ENCODE assay signal across 33 cellular contexts in genomic region chr5:88230546-88231066, GRCh38.
"Had no signal": no experiment of that assay in that cellular context is flagged by ENCODE, and none has a peak within 500 bp of the region (broad histone marks: within the 10 kb centered on the region; RNA-seq: fewer than 3 reads in every experiment).

No MANE protein-coding gene starts in this region.

- ATAC-seq: activated CD4-positive, alpha-beta T cell treated with anti-CD3 and anti-CD28 coated beads for 36 hours; activated CD8-positive, alpha-beta memory T cell treated with anti-CD3 and anti-CD28 coated beads, Interleukin-2, amount 10 ng/mL, durations not matched to agents 7 days and 5 days; activated CD8-positive, alpha-beta T cell treated with anti-CD3 and anti-CD28 coated beads, Interleukin-2, amount 10 ng/mL, durations not matched to agents 7 days and 5 days; effector memory CD8-positive, alpha-beta T cell; foreskin keratinocyte; gastrocnemius medialis; heart left ventricle; T-helper 17 cell had no signal

- H3K4me3 Mint-ChIP-seq: activated CD4-positive, alpha-beta memory T cell treated with anti-CD3 and anti-CD28 coated beads for 36 hours; activated CD4-positive, alpha-beta T cell treated with anti-CD3 and anti-CD28 coated beads for 36 hours; activated CD4-positive, alpha-beta T cell treated with anti-CD3 and anti-CD28 coated beads, Interleukin-2, amount 10 ng/mL, durations not matched to agents 24 days and 14 days; activated CD8-positive, alpha-beta memory T cell treated with anti-CD3 and anti-CD28 coated beads, Interleukin-2, amount 10 ng/mL, durations not matched to agents 7 days and 5 days; activated CD8-positive, alpha-beta T cell treated with anti-CD3 and anti-CD28 coated beads, Interleukin-2, amount 10 ng/mL, durations not matched to agents 7 days and 5 days; activated naive CD8-positive, alpha-beta T cell; activated T-helper 1 cell treated with anti-CD3 and anti-CD28 coated beads, Interleukin-12 subunit alpha, Interleukin-12 subunit beta, Interleukin-2, Interleukin-4 antibody, amounts not matched to agents 30 ng/mL and 10 ng/mL and 1 ng/mL, durations not matched to agents 14 hours and 24 hours and 36 hours; central memory CD8-positive, alpha-beta T cell; effector memory CD8-positive, alpha-beta T cell; T-helper 17 cell; T-helper 2 cell treated with Interferon-gamma antibody and Interleukin-4, amounts not matched to agents 5 μg/mL and 100 μg/mL, for 36 hours had no signal

- H3K4me3 ChIP-seq: esophagus muscularis mucosa, gastrocnemius medialis, heart left ventricle had no signal

- H3K27me3 Mint-ChIP-seq: activated CD4-positive, alpha-beta memory T cell treated with anti-CD3 and anti-CD28 coated beads for 36 hours; activated CD4-positive, alpha-beta T cell treated with anti-CD3 and anti-CD28 coated beads for 36 hours; activated CD4-positive, alpha-beta T cell treated with anti-CD3 and anti-CD28 coated beads, Interleukin-2, amount 10 ng/mL, durations not matched to agents 24 days and 14 days; activated CD8-positive, alpha-beta memory T cell treated with anti-CD3 and anti-CD28 coated beads, Interleukin-2, amount 10 ng/mL, durations not matched to agents 7 days and 5 days; activated naive CD8-positive, alpha-beta T cell; central memory CD8-positive, alpha-beta T cell; effector memory CD8-positive, alpha-beta T cell; T-helper 17 cell had no signal

- H3K9me3 Mint-ChIP-seq: activated CD4-positive, alpha-beta memory T cell treated with anti-CD3 and anti-CD28 coated beads for 36 hours; activated CD4-positive, alpha-beta T cell treated with anti-CD3 and anti-CD28 coated beads, Interleukin-2, amount 10 ng/mL, durations not matched to agents 24 days and 14 days; activated T-helper 1 cell treated with anti-CD3 and anti-CD28 coated beads, Interleukin-12 subunit alpha, Interleukin-12 subunit beta, Interleukin-2, Interleukin-4 antibody, amounts not matched to agents 30 ng/mL and 10 ng/mL and 1 ng/mL, durations not matched to agents 14 hours and 24 hours and 36 hours; central memory CD8-positive, alpha-beta T cell; effector memory CD8-positive, alpha-beta T cell; T-helper 2 cell treated with Interferon-gamma antibody and Interleukin-4, amounts not matched to agents 5 μg/mL and 100 μg/mL, for 36 hours had no signal

- H3K36me3 ChIP-seq: brain microvascular endothelial cell had no signal

- H3K27ac ChIP-seq: brain microvascular endothelial cell, esophagus muscularis mucosa, foreskin keratinocyte, gastrocnemius medialis, heart left ventricle, WERI-Rb-1 had no signal

- H3K9me3 ChIP-seq: esophagus muscularis mucosa, gastrocnemius medialis, heart left ventricle had no signal

- H3K27ac Mint-ChIP-seq: activated CD4-positive, alpha-beta memory T cell treated with anti-CD3 and anti-CD28 coated beads for 36 hours; activated CD4-positive, alpha-beta T cell treated with anti-CD3 and anti-CD28 coated beads for 36 hours; activated CD4-positive, alpha-beta T cell treated with anti-CD3 and anti-CD28 coated beads, Interleukin-2, amount 10 ng/mL, durations not matched to agents 24 days and 14 days; activated CD8-positive, alpha-beta memory T cell treated with anti-CD3 and anti-CD28 coated beads, Interleukin-2, amount 10 ng/mL, durations not matched to agents 7 days and 5 days; activated CD8-positive, alpha-beta T cell treated with anti-CD3 and anti-CD28 coated beads, Interleukin-2, amount 10 ng/mL, durations not matched to agents 7 days and 5 days; activated naive CD8-positive, alpha-beta T cell; activated T-helper 1 cell treated with anti-CD3 and anti-CD28 coated beads, Interleukin-12 subunit alpha, Interleukin-12 subunit beta, Interleukin-2, Interleukin-4 antibody, amounts not matched to agents 30 ng/mL and 10 ng/mL and 1 ng/mL, durations not matched to agents 14 hours and 24 hours and 36 hours; T-helper 17 cell; T-helper 2 cell treated with Interferon-gamma antibody and Interleukin-4, amounts not matched to agents 5 μg/mL and 100 μg/mL, for 36 hours had no signal

- DNase-seq: activated CD4-positive, alpha-beta memory T cell treated with anti-CD3 and anti-CD28 coated beads for 36 hours; activated CD4-positive, alpha-beta T cell treated with anti-CD3 and anti-CD28 coated beads for 36 hours; activated CD4-positive, alpha-beta T cell treated with anti-CD3 and anti-CD28 coated beads, Interleukin-2, amount 10 ng/mL, durations not matched to agents 24 days and 14 days; activated CD4-positive, CD25-positive, alpha-beta regulatory T cell; activated CD4-positive, CD25-positive, alpha-beta regulatory T cell treated with anti-CD3 and anti-CD28 coated beads, Interleukin-2, amount 50 U/mL, for 72 hours; activated CD8-positive, alpha-beta memory T cell treated with anti-CD3 and anti-CD28 coated beads, Interleukin-2, amount 10 ng/mL, durations not matched to agents 7 days and 5 days; activated CD8-positive, alpha-beta memory T cell treated with anti-CD3 and anti-CD28 coated beads, Interleukin-2, amount 50 U/mL, for 4 hours; activated CD8-positive, alpha-beta T cell treated with anti-CD3 and anti-CD28 coated beads, Interleukin-2, amount 10 ng/mL, durations not matched to agents 7 days and 5 days; activated gamma-delta T cell; activated naive CD4-positive, alpha-beta T cell treated with anti-CD3 and anti-CD28 coated beads, Interleukin-2, amount 50 U/mL, for 16 hours; activated naive CD4-positive, alpha-beta T cell treated with Interleukin-2 at 50 U/mL for 16 hours; activated T-cell treated with anti-CD3 and anti-CD28 coated beads, Interleukin-2, amount 50 U/mL, for 1 hour; activated T-cell treated with anti-CD3 and anti-CD28 coated beads, Interleukin-2, amount 50 U/mL, for 48 hours; amniotic stem cell; anterior cingulate cortex; brain microvascular endothelial cell; cortex of kidney; dermis blood vessel endothelial cell; effector CD4-positive, alpha-beta T cell; effector memory CD8-positive, alpha-beta T cell; foreskin keratinocyte; gastrocnemius medialis; glutamatergic neuron; heart left ventricle; T-helper 1 cell; T-helper 17 cell; T1000; WERI-Rb-1 had no signal

- H3K4me1 ChIP-seq: esophagus muscularis mucosa, foreskin keratinocyte, gastrocnemius medialis, heart left ventricle had no signal

- H3K27me3 ChIP-seq: brain microvascular endothelial cell, esophagus muscularis mucosa, foreskin keratinocyte, gastrocnemius medialis, heart left ventricle had no signal
